Comparison of ENCODE assay signal across 16 cellular contexts in the genomic region with DNA sequence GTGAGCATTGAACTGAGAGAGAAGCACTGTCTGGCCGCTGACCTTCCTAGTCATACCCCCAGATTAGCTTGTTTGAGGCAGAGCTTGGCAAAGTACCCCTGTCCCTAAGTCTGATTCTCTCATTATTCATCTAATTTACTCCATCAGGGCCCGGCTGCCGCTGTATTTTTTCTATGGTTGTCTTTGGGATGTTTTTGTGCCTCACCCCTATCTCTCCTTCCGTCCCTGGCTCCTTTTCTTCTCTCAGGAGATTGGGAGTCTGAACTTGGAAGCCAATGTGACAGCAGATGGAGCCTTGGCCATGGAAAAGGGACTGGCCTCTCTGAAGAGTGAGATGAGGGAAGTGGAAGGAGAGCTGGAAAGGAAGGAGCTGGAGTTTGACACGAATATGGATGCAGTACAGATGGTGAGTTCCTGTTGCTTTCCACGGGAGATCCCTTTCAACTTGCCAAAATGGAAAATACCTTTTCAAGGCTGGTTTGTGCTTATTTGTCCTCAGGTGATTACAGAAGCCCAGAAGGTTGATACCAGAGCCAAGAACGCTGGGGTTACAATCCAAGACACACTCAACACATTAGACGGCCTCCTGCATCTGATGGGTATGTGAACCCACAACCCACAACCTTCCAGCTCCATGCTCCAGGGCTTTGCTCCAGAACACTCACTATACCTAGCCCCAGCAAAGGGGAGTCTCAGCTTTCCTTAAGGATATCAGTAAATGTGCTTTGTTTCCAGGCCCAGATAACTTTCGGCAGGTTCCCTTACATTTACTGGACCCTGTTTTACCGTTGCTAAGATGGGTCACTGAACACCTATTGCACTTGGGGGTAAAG. TPM values are rescaled to one million over a fixed set of nuclear protein-coding genes. Genes with fewer than 3 reads are reported as not detected.
DNase-seq lines count a peak whose midpoint lies in the region; ATAC-seq and TF ChIP-seq lines count a peak whose summit lies in the region.
"Had no signal": no experiment of that assay in that cellular context is flagged by ENCODE, and none has a peak within 500 bp of the region (broad histone marks: within the 10 kb centered on the region; RNA-seq: fewer than 3 reads in every experiment).

No MANE protein-coding gene starts in this region.

- peak overlapping the region; percentile 54 to 81 (median 64) for H3K27ac ChIP-seq in gastrocnemius medialis

- H3K4me3 ChIP-seq in GM12865 (ENCODE audit: low read depth, low read length) = peak overlapping the region; percentile 13
- H3K4me3 ChIP-seq in gastrocnemius medialis = no peak overlapping the region
- H3K4me3 ChIP-seq in foreskin fibroblast (ENCODE audit: low read depth in 1 of 2, low read length in 2 of 2) = no peak overlapping the region

- CTCF ChIA-PET in WTC11 (lab: Charles Lee) = interaction anchor here (1.2 to 1.3 kb wide), 2 partner anchors 12 to 38 kb away, joined by 3 to 5 read pairs; no protein-coding TSS in a partner anchor

- no peaks in the 10 kb centered on the region for H3K36me3 ChIP-seq in gastrocnemius medialis

- H3K9me3 ChIP-seq in gastrocnemius medialis = no peaks in the 10 kb centered on the region

- H3K27ac Mint-ChIP-seq in WTC11 = no peak overlapping the region
- no peak overlapping the region for H3K27ac Mint-ChIP-seq in activated T-cell treated with anti-CD3 and anti-CD28 coated beads, Interleukin-2, amount 50 U/mL, for 24 hours
- H3K27ac Mint-ChIP-seq: activated CD8-positive, alpha-beta memory T cell treated with anti-CD3 and anti-CD28 coated beads, Interleukin-2, amount 10 ng/mL, durations not matched to agents 7 days and 5 days; naive B cell had no signal

- ATAC-seq in WTC11 = no peak
- peak; percentile 38 for ATAC-seq in Right ventricle myocardium superior (ENCODE audit: poor library complexity)
- ATAC-seq in gastrocnemius medialis = peak in 1 of 2 donors; percentile 7
- ATAC-seq in GM18873 (IDR thresholded peaks at IDR 0.05; ENCODE audit: low FRiP score, unreplicated experiment) = no peak
- ATAC-seq: activated CD8-positive, alpha-beta memory T cell treated with anti-CD3 and anti-CD28 coated beads, Interleukin-2, amount 10 ng/mL, durations not matched to agents 7 days and 5 days; left colon had no signal

- H3K27me3 ChIP-seq in gastrocnemius medialis = no peaks in the 10 kb centered on the region

- intact Hi-C loops in Right ventricle myocardium superior (cut with DNase I) = no loop called here
- intact Hi-C loops in gastrocnemius medialis (cut with DNase I; ENCODE audit: low total_unique reads) = no loop called here

- no peaks in the 10 kb centered on the region for H3K36me3 Mint-ChIP-seq in WTC11
- H3K36me3 Mint-ChIP-seq in activated T-cell treated with anti-CD3 and anti-CD28 coated beads, Interleukin-2, amount 50 U/mL, for 24 hours (ENCODE audit: low read depth) = no peaks in the 10 kb centered on the region
- H3K36me3 Mint-ChIP-seq: activated CD8-positive, alpha-beta memory T cell treated with anti-CD3 and anti-CD28 coated beads, Interleukin-2, amount 10 ng/mL, durations not matched to agents 7 days and 5 days; naive B cell had no signal

- TF ChIP-seq CTCF in GM12865 (IDR thresholded peaks at IDR 0.05; ENCODE audit: insufficient read depth, low read depth, low read length, missing control alignments) = no peak
- no peak for TF ChIP-seq CTCF in WTC11 (IDR thresholded peaks at IDR 0.05)
- no peak for TF ChIP-seq CTCF in gastrocnemius medialis (IDR thresholded peaks at IDR 0.05 in 4 of 5, conservative IDR thresholded peaks at IDR 0.05 in 1 of 5)
- no peak for TF ChIP-seq CTCF in foreskin fibroblast (IDR thresholded peaks at IDR 0.05; ENCODE audit: low read depth, low read length)

- TF ChIP-seq POLR2A in gastrocnemius medialis (IDR thresholded peaks at IDR 0.05) = no peak

- H3K4me3 Mint-ChIP-seq in WTC11 = no peak overlapping the region
- H3K4me3 Mint-ChIP-seq in activated T-cell treated with anti-CD3 and anti-CD28 coated beads, Interleukin-2, amount 50 U/mL, for 24 hours = no peak overlapping the region
- H3K4me3 Mint-ChIP-seq: activated CD8-positive, alpha-beta memory T cell treated with anti-CD3 and anti-CD28 coated beads, Interleukin-2, amount 10 ng/mL, durations not matched to agents 7 days and 5 days; naive B cell had no signal

- H3K27me3 Mint-ChIP-seq in WTC11 (ENCODE audit: low read depth) = no peaks in the 10 kb centered on the region
- H3K27me3 Mint-ChIP-seq in activated T-cell treated with anti-CD3 and anti-CD28 coated beads, Interleukin-2, amount 50 U/mL, for 24 hours = peaks cover 3% of the 10 kb centered on the region

- POLR2A ChIA-PET in WTC11 (lab: Charles Lee) = no interaction called here

- no peaks in the 10 kb centered on the region for H3K9me3 Mint-ChIP-seq in WTC11
- no peaks in the 10 kb centered on the region for H3K9me3 Mint-ChIP-seq in activated T-cell treated with anti-CD3 and anti-CD28 coated beads, Interleukin-2, amount 50 U/mL, for 24 hours
- H3K9me3 Mint-ChIP-seq: naive B cell had no signal

- in situ Hi-C loops in gastrocnemius medialis (cut with MboI; ENCODE audit: low sequenced_read_pairs in 4 of 4) = loop anchor here in 3 of 4 donors (10.0 to 25.0 kb wide), 3 partner anchors 105 to 278 kb away; partner anchors contain the start of gene SHCBP1L (in 2 of the 3)

- DNase-seq in GM12865 (ENCODE audit: low read depth) = no peak
- DNase-seq in WTC11 (ENCODE audit: low spot score) = no peak
- DNase-seq in Right ventricle myocardium superior = peak; percentile 53
- peak; percentile 29 to 62 for DNase-seq in gastrocnemius medialis
- no peak for DNase-seq in foreskin fibroblast
- no peak for DNase-seq in activated T-cell treated with anti-CD3 and anti-CD28 coated beads, Interleukin-2, amount 50 U/mL, for 24 hours
- no peak for DNase-seq in globus pallidus (ENCODE audit: low spot score)
- DNase-seq: activated CD8-positive, alpha-beta memory T cell treated with anti-CD3 and anti-CD28 coated beads, Interleukin-2, amount 10 ng/mL, durations not matched to agents 7 days and 5 days; dermis blood vessel endothelial cell; GOT3; left colon; naive B cell; NCI-H1436; stimulated activated CD4-positive, alpha-beta T cell treated with anti-CD3 and anti-CD28 coated beads, Interleukin-12 subunit alpha, Interleukin-12 subunit beta, amount 100 ng/mL, for 4 hours; stimulated activated naive CD4-positive, alpha-beta T cell treated with Interleukin-2 at 50 U/mL for 16 hours had no signal

- H3K4me1 Mint-ChIP-seq in WTC11 = peaks cover 14% of the 10 kb centered on the region
- H3K4me1 Mint-ChIP-seq in activated T-cell treated with anti-CD3 and anti-CD28 coated beads, Interleukin-2, amount 50 U/mL, for 24 hours (ENCODE audit: low read depth) = no peaks in the 10 kb centered on the region
- H3K4me1 Mint-ChIP-seq: activated CD8-positive, alpha-beta memory T cell treated with anti-CD3 and anti-CD28 coated beads, Interleukin-2, amount 10 ng/mL, durations not matched to agents 7 days and 5 days had no signal

- H3K4me1 ChIP-seq in gastrocnemius medialis = peaks cover 4 to 17% of the 10 kb centered on the region in 2 donors

TF ChIP-seq in WTC11, 78 proteins besides CTCF, POLR2A, EP300 and RAD21:
- TF ChIP-seq ESRRA (CRISPR knock-in tag; IDR thresholded peaks at IDR 0.05; ENCODE audit: borderline replicate concordance) (no peak), TP53 (CRISPR knock-in tag; IDR thresholded peaks at IDR 0.05) (no peak), ZBTB21 (CRISPR knock-in tag; IDR thresholded peaks at IDR 0.05; ENCODE audit: borderline replicate concordance) (no peak), SOX15 (CRISPR knock-in tag; IDR thresholded peaks at IDR 0.05) (no peak), ZNF671 (CRISPR knock-in tag; IDR thresholded peaks at IDR 0.05) (no peak), JAZF1 (CRISPR knock-in tag; IDR thresholded peaks at IDR 0.05) (no peak)
- TF ChIP-seq, protein P1, sequence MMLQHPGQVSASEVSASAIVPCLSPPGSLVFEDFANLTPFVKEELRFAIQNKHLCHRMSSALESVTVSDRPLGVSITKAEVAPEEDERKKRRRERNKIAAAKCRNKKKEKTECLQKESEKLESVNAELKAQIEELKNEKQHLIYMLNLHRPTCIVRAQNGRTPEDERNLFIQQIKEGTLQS (CRISPR knock-in tag; conservative IDR thresholded peaks at IDR 0.05) = no peak
- TF ChIP-seq, protein P2, sequence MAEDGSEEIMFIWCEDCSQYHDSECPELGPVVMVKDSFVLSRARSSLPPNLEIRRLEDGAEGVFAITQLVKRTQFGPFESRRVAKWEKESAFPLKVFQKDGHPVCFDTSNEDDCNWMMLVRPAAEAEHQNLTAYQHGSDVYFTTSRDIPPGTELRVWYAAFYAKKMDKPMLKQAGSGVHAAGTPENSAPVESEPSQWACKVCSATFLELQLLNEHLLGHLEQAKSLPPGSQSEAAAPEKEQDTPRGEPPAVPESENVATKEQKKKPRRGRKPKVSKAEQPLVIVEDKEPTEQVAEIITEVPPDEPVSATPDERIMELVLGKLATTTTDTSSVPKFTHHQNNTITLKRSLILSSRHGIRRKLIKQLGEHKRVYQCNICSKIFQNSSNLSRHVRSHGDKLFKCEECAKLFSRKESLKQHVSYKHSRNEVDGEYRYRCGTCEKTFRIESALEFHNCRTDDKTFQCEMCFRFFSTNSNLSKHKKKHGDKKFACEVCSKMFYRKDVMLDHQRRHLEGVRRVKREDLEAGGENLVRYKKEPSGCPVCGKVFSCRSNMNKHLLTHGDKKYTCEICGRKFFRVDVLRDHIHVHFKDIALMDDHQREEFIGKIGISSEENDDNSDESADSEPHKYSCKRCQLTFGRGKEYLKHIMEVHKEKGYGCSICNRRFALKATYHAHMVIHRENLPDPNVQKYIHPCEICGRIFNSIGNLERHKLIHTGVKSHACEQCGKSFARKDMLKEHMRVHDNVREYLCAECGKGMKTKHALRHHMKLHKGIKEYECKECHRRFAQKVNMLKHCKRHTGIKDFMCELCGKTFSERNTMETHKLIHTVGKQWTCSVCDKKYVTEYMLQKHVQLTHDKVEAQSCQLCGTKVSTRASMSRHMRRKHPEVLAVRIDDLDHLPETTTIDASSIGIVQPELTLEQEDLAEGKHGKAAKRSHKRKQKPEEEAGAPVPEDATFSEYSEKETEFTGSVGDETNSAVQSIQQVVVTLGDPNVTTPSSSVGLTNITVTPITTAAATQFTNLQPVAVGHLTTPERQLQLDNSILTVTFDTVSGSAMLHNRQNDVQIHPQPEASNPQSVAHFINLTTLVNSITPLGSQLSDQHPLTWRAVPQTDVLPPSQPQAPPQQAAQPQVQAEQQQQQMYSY (CRISPR knock-in tag; IDR thresholded peaks at IDR 0.05) = peak; percentile 50

RNA-seq across cellular contexts. Expression of gene LAMC2, which starts 53.9 kb away (rescaled TPM):
- total RNA-seq in WTC11 (2021) (6.5 to 7.9 TPM (median 6.5 TPM) in 3 replicates), Right ventricle myocardium superior (4.0 TPM), gastrocnemius medialis (1 to 10 TPM in 3 of 4 donors, under 1 TPM in 1; 0.78 to 1.8 (median 1.4) TPM)
- total RNA-seq: activated CD8-positive, alpha-beta memory T cell treated with anti-CD3 and anti-CD28 coated beads, Interleukin-2, amount 10 ng/mL, durations not matched to agents 7 days and 5 days had no signal

Comparison
In these comparisons a context has a peak if more than half of its experiments do, and no peak if none do; other contexts are left out.
1. DNase-seq: peak in Right ventricle myocardium superior (single experiment) and gastrocnemius medialis (2 of 2); none in GM12865 (single experiment), WTC11 (single experiment), foreskin fibroblast (0 of 2), activated T-cell treated with anti-CD3 and anti-CD28 coated beads, Interleukin-2, amount 50 U/mL, for 24 hours (single experiment) and globus pallidus (single experiment).